Comparison of ENCODE assay signal across 8 cellular contexts in the genomic region with DNA sequence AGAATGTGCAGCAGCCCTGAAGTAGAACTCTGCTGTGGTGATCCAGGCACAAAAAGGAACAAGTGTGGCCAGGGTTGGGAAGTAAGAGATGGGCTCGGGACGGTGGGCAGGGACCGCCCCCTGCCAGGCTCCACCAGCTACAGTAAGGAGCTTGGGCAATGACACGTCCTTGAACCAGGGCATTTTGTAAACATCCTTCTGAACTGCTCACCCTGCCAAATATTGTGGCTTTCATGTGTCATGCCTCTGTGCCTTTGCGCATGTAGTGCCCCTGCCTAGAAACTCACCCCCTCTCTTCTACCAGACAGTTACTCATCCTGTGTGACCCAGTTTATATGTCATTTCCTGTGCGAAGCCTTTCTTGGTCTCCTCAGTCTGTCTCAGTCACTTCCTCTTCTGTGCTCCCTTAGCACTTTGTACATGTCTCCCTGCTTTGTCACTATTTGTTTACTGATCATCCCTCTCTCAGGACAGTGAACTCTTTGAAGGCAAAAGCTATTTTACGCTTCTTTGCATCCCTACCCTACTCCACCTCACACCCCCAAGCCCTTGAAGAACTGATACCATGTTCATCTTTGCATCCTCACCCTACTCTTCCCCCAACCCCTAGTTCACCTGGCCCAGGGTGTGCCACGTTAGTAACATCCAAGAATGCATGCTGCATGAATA.
A peak's percentile ranks its signal among the peaks of the same experiment; 100 is the strongest.
DNase-seq lines count a peak whose midpoint lies in the region; ATAC-seq, FAIRE-seq and TF ChIP-seq lines count a peak whose summit lies in the region.

No MANE protein-coding gene starts in this region.

- ATAC-seq in HG02759 (IDR thresholded peaks at IDR 0.05; ENCODE audit: unreplicated experiment), result peak; percentile 99

- no peaks in the 10 kb centered on the region for H3K79me2 ChIP-seq in smooth muscle cell (ENCODE audit: low read depth)

- peak overlapping the region; percentile 38 for H3K4me2 ChIP-seq in smooth muscle cell

- H3K4me3 ChIP-seq in fibroblast of villous mesenchyme (ENCODE audit: low read depth, low read length) (no peak overlapping the region), smooth muscle cell (no peak overlapping the region), coronary artery (no peak overlapping the region)

- H3K9me3 ChIP-seq in smooth muscle cell (replicated peaks; ENCODE audit: low read depth), result no peaks in the 10 kb centered on the region

- H3K27ac ChIP-seq in smooth muscle cell (ENCODE audit: low read depth), result peak overlapping the region; percentile 98
- peak overlapping the region in 1 of 2 donors; percentile 21 for H3K27ac ChIP-seq in coronary artery

- WGBS in smooth muscle cell (ENCODE audit: low lambda C conversion rate), result 40% methylated on average over 8 of the region's 8 CpGs

- H4K20me1 ChIP-seq in smooth muscle cell (ENCODE audit: low read depth), result no peaks in the 10 kb centered on the region

- peak overlapping the region; percentile 76 for H3K9ac ChIP-seq in smooth muscle cell (ENCODE audit: low read depth)

- peaks cover 12% of the 10 kb centered on the region for H3F3A ChIP-seq in smooth muscle cell (ENCODE audit: low read depth)

- no peaks in the 10 kb centered on the region for H3K36me3 ChIP-seq in smooth muscle cell (ENCODE audit: low read depth)

- peak; percentile 96 for FAIRE-seq in GM12891 (lab: Jason Lieb, UNC)

- H2AFZ ChIP-seq in smooth muscle cell (ENCODE audit: low read depth), result peak overlapping the region; percentile 4

- TF ChIP-seq CTCF in fibroblast of villous mesenchyme (IDR thresholded peaks at IDR 0.05; ENCODE audit: insufficient read depth, low read depth, low read length) (no peak), smooth muscle cell (IDR thresholded peaks at IDR 0.05; ENCODE audit: borderline replicate concordance, insufficient read depth, poor library complexity, severe bottlenecking) (no peak), coronary artery (IDR thresholded peaks at IDR 0.05) (no peak)

- no peak for TF ChIP-seq POLR2A in GM12891 (IDR thresholded peaks at IDR 0.05; ENCODE audit: low read depth, low read length)

- no peaks in the 10 kb centered on the region for H3K27me3 ChIP-seq in smooth muscle cell (ENCODE audit: low read depth)

- H3K4me1 ChIP-seq in smooth muscle cell (ENCODE audit: low read depth), result peaks cover 6% of the 10 kb centered on the region

- DNase-seq in GM12891 (ENCODE audit: insufficient read length, low spot score) (peak; percentile 46), NOMO-1 treated with DMSO at 0.1 percent for 48 hours (lab: John Stamatoyannopoulos, UW; ENCODE audit: unreplicated experiment) (peak; percentile 95), activated T-cell treated with anti-CD3 and anti-CD28 coated beads for 24 hours (ENCODE audit: low read depth) (peak; percentile 77), fibroblast of villous mesenchyme (ENCODE audit: low read depth) (peak; percentile 88), smooth muscle cell (lab: John Stamatoyannopoulos, UW; ENCODE audit: unreplicated experiment) (no peak), NCI-H2196 (lab: John Stamatoyannopoulos, UW; ENCODE audit: unreplicated experiment) (no peak), coronary artery (ENCODE audit: low spot score) (no peak)

TF ChIP-seq in GM12891, 5 proteins besides CTCF, POLR2A, EP300 and RAD21:
- TF ChIP-seq POLR2AphosphoS5 (IDR thresholded peaks at IDR 0.05; ENCODE audit: low read depth, low read length) (peak; percentile 18; the same call in 1 of the 2 replicates), SPI1 (IDR thresholded peaks at IDR 0.05; ENCODE audit: low read depth, low read length) (peak; percentile 96), POU2F2 (IDR thresholded peaks at IDR 0.05; ENCODE audit: low read depth, low read length) (no peak), TAF1 (IDR thresholded peaks at IDR 0.05; ENCODE audit: low read depth, low read length) (peak; percentile 17; the same call in 1 of the 2 replicates), PAX5 (IDR thresholded peaks at IDR 0.05; ENCODE audit: insufficient read depth, low read length, severe bottlenecking) (peak; percentile 55)

Comparison
In these comparisons a context has a peak if more than half of its experiments do, and no peak if none do; other contexts are left out.
1. DNase-seq: peak in GM12891 (single experiment), NOMO-1 treated with DMSO at 0.1 percent for 48 hours (single experiment), activated T-cell treated with anti-CD3 and anti-CD28 coated beads for 24 hours (single experiment) and fibroblast of villous mesenchyme (single experiment); none in smooth muscle cell (single experiment), NCI-H2196 (single experiment) and coronary artery (single experiment).